In the genomic region with DNA sequence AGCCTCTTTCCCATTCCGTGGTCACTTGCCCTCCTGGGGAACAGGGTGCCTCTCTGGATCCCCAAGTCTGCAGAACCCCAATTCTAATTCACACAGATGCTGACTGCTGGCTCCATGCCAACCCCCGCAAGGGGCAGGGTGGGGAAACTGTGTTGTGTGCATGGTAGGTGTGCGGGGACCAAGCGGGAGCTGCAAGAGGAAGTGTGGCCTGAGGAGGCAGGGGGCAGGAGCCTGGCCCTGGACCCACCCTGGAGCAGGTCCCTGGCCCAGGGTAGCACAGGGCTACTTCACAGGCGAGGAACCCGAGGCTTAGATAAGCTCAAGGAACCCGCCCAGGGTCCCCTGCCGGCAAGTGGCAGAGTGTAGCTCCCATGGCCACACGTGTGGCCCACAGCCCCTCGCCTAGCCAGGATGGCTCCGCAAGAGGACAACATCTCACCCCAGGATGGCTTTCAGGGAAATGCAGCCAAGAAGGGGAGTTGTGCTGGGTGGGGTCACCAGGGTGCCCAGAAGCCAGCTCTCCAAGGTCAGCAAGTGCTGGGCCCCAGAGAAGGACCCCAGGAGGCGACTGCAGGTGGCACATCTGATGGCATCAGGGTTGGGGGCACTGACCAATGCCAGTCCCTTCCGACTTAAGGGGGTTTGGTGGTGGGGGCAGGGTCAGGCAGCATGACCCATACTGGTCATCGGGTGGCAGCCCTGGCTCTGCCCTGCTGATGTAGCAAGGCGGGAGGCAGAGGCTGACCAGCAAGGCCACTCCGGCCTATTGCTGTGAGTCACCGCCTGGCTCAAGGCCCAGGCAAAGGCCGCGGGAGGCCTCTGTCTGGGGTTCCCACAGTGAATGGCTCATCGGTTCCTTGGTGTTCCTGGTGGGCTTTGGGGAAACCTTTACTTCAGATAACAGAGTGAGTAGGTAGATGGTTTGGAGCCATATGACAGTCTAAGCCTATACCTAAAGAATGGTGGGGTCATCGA, we compare ENCODE assay signal across 9 cellular contexts. TPM values are rescaled to one million over a fixed set of nuclear protein-coding genes. Genes with fewer than 3 reads are reported as not detected.
DNase-seq lines count a peak whose midpoint lies in the region; ATAC-seq, FAIRE-seq and TF ChIP-seq lines count a peak whose summit lies in the region.
"Had no signal": no experiment of that assay in that cellular context is flagged by ENCODE, and none has a peak within 500 bp of the region (broad histone marks: within the 10 kb centered on the region; RNA-seq: fewer than 3 reads in every experiment).

No MANE protein-coding gene starts in this region.

- H3K4ac ChIP-seq in H1 (replicated peaks; ENCODE audit: insufficient read length, low read depth, low read length): no peak overlapping the region

- no peak overlapping the region for H3K4me2 ChIP-seq in H1 (ENCODE audit: insufficient read depth in 1 of 2, low read depth in 2 of 2, low read length in 2 of 2)

- no peak for TF ChIP-seq POLR2A in H1 (IDR thresholded peaks at IDR 0.05; ENCODE audit: control extremely low read depth in 1 of 2, low read depth in 2 of 2, low read length in 2 of 2)

- H3K27ac Mint-ChIP-seq in activated T-cell treated with anti-CD3 and anti-CD28 coated beads, Interleukin-2, amount 50 U/mL, for 72 hours: no peak overlapping the region

- no peak overlapping the region for H2BK12ac ChIP-seq in H1 (ENCODE audit: low read depth, low read length)

- CTCF ChIA-PET in H1 (lab: Charles Lee; ENCODE audit: partially characterized antibody): interaction anchor here (1.1 to 17.3 kb wide), 11 partner anchors 8 to 129 kb away, joined by 3 to 237 read pairs (median 3); no protein-coding TSS in a partner anchor

- H3K23ac ChIP-seq in H1 (ENCODE audit: insufficient read length): no peak overlapping the region

- no peak overlapping the region for H2BK15ac ChIP-seq in H1 (ENCODE audit: low read length)

- no peak overlapping the region for H4K91ac ChIP-seq in H1 (replicated peaks; ENCODE audit: insufficient read length, low read length)

- no peaks in the 10 kb centered on the region for H3K23me2 ChIP-seq in H1 (ENCODE audit: low read depth, low read length)

- no peaks in the 10 kb centered on the region for H3K27me3 ChIP-seq in H1 (replicated peaks in 1 of 4; ENCODE audit: control insufficient read depth in 3 of 4, extremely low read depth in 1 of 4, insufficient read depth in 3 of 4, low read length in 3 of 4)
- peaks cover 26% of the 10 kb centered on the region for H3K27me3 ChIP-seq in effector memory CD4-positive, alpha-beta T cell (replicated peaks; ENCODE audit: control insufficient read depth, insufficient read depth, low read length, poor library complexity, severe bottlenecking)

- H4K8ac ChIP-seq in H1 (ENCODE audit: extremely low read depth, insufficient read depth, low read length): peak overlapping the region; percentile 63; the same call in 1 of the 2 replicates

- no peak for TF ChIP-seq RAD21 in H1 (IDR thresholded peaks at IDR 0.05 in 1 of 2, conservative IDR thresholded peaks at IDR 0.05 in 1 of 2; ENCODE audit: low read depth in 2 of 2, low read length in 2 of 2)

- H3K9me3 ChIP-seq in H1 (ENCODE audit: insufficient read depth in 2 of 2, low read depth in 1 of 2, low read length in 1 of 2): no peaks in the 10 kb centered on the region
- H3K9me3 ChIP-seq in effector memory CD4-positive, alpha-beta T cell (ENCODE audit: control insufficient read depth, low read length): no peaks in the 10 kb centered on the region

- no peak overlapping the region for H2BK5ac ChIP-seq in H1 (ENCODE audit: low read depth, low read length)

- H2BK20ac ChIP-seq in H1 (ENCODE audit: low read length): no peak overlapping the region

- TF ChIP-seq CTCF in H1 (IDR thresholded peaks at IDR 0.05; ENCODE audit: control extremely low read depth in 1 of 3, insufficient read depth in 1 of 3, low read depth in 1 of 3, low read length in 3 of 3): no peak

- H3K36me3 Mint-ChIP-seq in activated T-cell treated with anti-CD3 and anti-CD28 coated beads, Interleukin-2, amount 50 U/mL, for 72 hours (ENCODE audit: insufficient read depth in 2 of 2): no peaks in the 10 kb centered on the region

- H3K9me3 Mint-ChIP-seq in activated T-cell treated with anti-CD3 and anti-CD28 coated beads, Interleukin-2, amount 50 U/mL, for 72 hours: no peaks in the 10 kb centered on the region

- H3K4me1 Mint-ChIP-seq in activated T-cell treated with anti-CD3 and anti-CD28 coated beads, Interleukin-2, amount 50 U/mL, for 72 hours (ENCODE audit: low read depth): peaks cover 6% of the 10 kb centered on the region

- peaks cover 32% of the 10 kb centered on the region for H3K27me3 Mint-ChIP-seq in activated T-cell treated with anti-CD3 and anti-CD28 coated beads, Interleukin-2, amount 50 U/mL, for 72 hours (ENCODE audit: low read depth)

- no peak overlapping the region for H3K9ac ChIP-seq in H1 (replicated peaks in 1 of 4; ENCODE audit: extremely low read depth in 1 of 4, low read depth in 3 of 4, low read length in 3 of 4)

- no peaks in the 10 kb centered on the region for H3K79me2 ChIP-seq in H1 (ENCODE audit: control insufficient read depth in 1 of 2, insufficient read depth in 2 of 2, low read length in 2 of 2)

- FAIRE-seq in H1 (lab: Jason Lieb, UNC): no peak

- no peak overlapping the region for H3K18ac ChIP-seq in H1 (ENCODE audit: extremely low read depth, low read length)

- H2AK5ac ChIP-seq in H1 (ENCODE audit: low read depth, low read length): no peak overlapping the region

- no peak overlapping the region for H3K14ac ChIP-seq in H1 (ENCODE audit: insufficient read length)

- no peak for ATAC-seq in HG03342 (IDR thresholded peaks at IDR 0.05; ENCODE audit: unreplicated experiment)
- no peak for ATAC-seq in activated T-cell treated with anti-CD3 and anti-CD28 coated beads, Interleukin-2, amount 50 U/mL, for 72 hours (replicated peaks in 1 of 2)

- H3K4me3 ChIP-seq in H1 (ENCODE audit: extremely low read depth in 1 of 4, insufficient read depth in 2 of 4, low read depth in 3 of 4, low read length in 4 of 4): no peak overlapping the region
- H3K4me3 ChIP-seq in effector memory CD4-positive, alpha-beta T cell (ENCODE audit: insufficient read depth, low read depth, low read length, poor library complexity, severe bottlenecking): no peak overlapping the region

- TF ChIP-seq EP300 in H1 (IDR thresholded peaks at IDR 0.05; ENCODE audit: borderline replicate concordance in 1 of 2, low read depth in 2 of 2, low read length in 2 of 2): no peak

- no peak overlapping the region for H2AFZ ChIP-seq in H1 (ENCODE audit: low read length)

- H3K27ac ChIP-seq in H1 (ENCODE audit: low read depth, low read length): no peak overlapping the region
- no peak overlapping the region for H3K27ac ChIP-seq in effector memory CD4-positive, alpha-beta T cell (ENCODE audit: insufficient read depth, low read length, poor library complexity, severe bottlenecking)

- H2BK120ac ChIP-seq in H1 (replicated peaks; ENCODE audit: low read depth, low read length): no peak overlapping the region

- no peaks in the 10 kb centered on the region for H3K36me3 ChIP-seq in H1 (ENCODE audit: control insufficient read depth in 2 of 4, insufficient read depth in 4 of 4, low read length in 3 of 4)
- H3K36me3 ChIP-seq in effector memory CD4-positive, alpha-beta T cell (ENCODE audit: control insufficient read depth, insufficient read depth, low read length): no peaks in the 10 kb centered on the region

- peaks cover 0 to 17% (median 9%) of the 10 kb centered on the region in 4 experiments; a peak in 6 of 7 replicates for H3K4me1 ChIP-seq in H1 (replicated peaks in 1 of 4; ENCODE audit: control insufficient read depth in 3 of 4, insufficient read depth in 4 of 4, low read length in 3 of 4)
- H3K4me1 ChIP-seq in effector memory CD4-positive, alpha-beta T cell (ENCODE audit: control insufficient read depth, insufficient read depth, low read length, poor library complexity, severe bottlenecking): no peaks in the 10 kb centered on the region

- DNase-seq in NCI-H226 (peak; percentile 97), H1 (ENCODE audit: low read depth in 1 of 2, low spot score in 2 of 2) (no peak), lung microvascular endothelial cell (ENCODE audit: low read depth in 2 of 2) (peak; percentile 90 to 95), ureter (ENCODE audit: low spot score) (peak; percentile 79)
- DNase-seq in effector memory CD4-positive, alpha-beta T cell: no peak
- DNase-seq in activated T-cell treated with anti-CD3 and anti-CD28 coated beads, Interleukin-2, amount 50 U/mL, for 72 hours: no peak
- DNase-seq: activated CD8-positive, alpha-beta memory T cell treated with anti-CD3 and anti-CD28 coated beads, Interleukin-2, amount 50 U/mL, for 4 hours; NCI-H1048 had no signal

- 86% methylated on average over 21 of the region's 21 CpGs; no CpG with 5 or more reads in 1 of the 2 experiments for WGBS in H1 (ENCODE audit: extremely low coverage in 1 of 2, insufficient coverage in 1 of 2, insufficient read length in 1 of 2, insufficient replicate concordance in 2 of 2, low coverage in 1 of 2, low lambda C conversion rate in 2 of 2, missing lambda C conversion rate in 1 of 2), 2 experiments

- H3K79me1 ChIP-seq in H1 (ENCODE audit: low read depth, low read length): no peaks in the 10 kb centered on the region

- no peaks in the 10 kb centered on the region for H4K20me1 ChIP-seq in H1 (replicated peaks in 1 of 2; ENCODE audit: control insufficient read depth in 1 of 2, insufficient read depth in 2 of 2, low read length in 2 of 2)

- no peak overlapping the region for H4K5ac ChIP-seq in H1 (ENCODE audit: insufficient read length, low read depth, low read length)

- H3K56ac ChIP-seq in H1 (replicated peaks; ENCODE audit: insufficient read length, low read depth, low read length): no peak overlapping the region

- POLR2A ChIA-PET in H1 (lab: Charles Lee; ENCODE audit: partially characterized antibody): interaction anchor here (1.0 kb wide), 1 partner anchor 20 kb away, joined by 3 read pairs; no protein-coding TSS in a partner anchor

- H3K4me3 Mint-ChIP-seq in activated T-cell treated with anti-CD3 and anti-CD28 coated beads, Interleukin-2, amount 50 U/mL, for 72 hours: no peak overlapping the region

TF ChIP-seq in H1, 55 proteins besides CTCF, POLR2A, EP300 and RAD21 (continues in another document):
- no peak for TF ChIP-seq HDAC2 (IDR thresholded peaks at IDR 0.05; ENCODE audit: borderline replicate concordance in 1 of 2, low read depth in 2 of 2, low read length in 2 of 2)
- TF ChIP-seq FOSL1 (IDR thresholded peaks at IDR 0.05; ENCODE audit: insufficient read depth, low read depth, low read length): no peak

RNA-seq across cellular contexts. Expression of a gene that starts 37.3 kb away (rescaled TPM):
- 24.7 and 32.9 TPM in 2 replicates for total RNA-seq in H1 (2021; fragmentation: NEBNext Ultra II Directional; extraction: Animal tissue kit (Norgen Biotek cat#: 25700))
- 9.8 and 11.1 TPM in 2 replicates for polyA plus RNA-seq in H1 (2011; rRNA removed)
- 11.8 TPM for polyA plus RNA-seq in H1 (2011; cell fraction: cytosol; rRNA removed)
- polyA plus RNA-seq in H1 (2011; cell fraction: nucleus; rRNA removed): 30.9 TPM
- polyA plus RNA-seq in H1 (2012, experiment 1 of 2): 16.6 to 36.3 TPM (median 23.0 TPM) in 4 replicates
- 3.3 TPM for polyA plus RNA-seq in H1 (2012, experiment 2 of 2)
- 6.5 TPM for polyA plus RNA-seq in H1 (2013, experiment 1 of 2)
- polyA plus RNA-seq in H1 (2013, experiment 2 of 2): 6.7 TPM
- polyA minus RNA-seq in H1 (2011; rRNA and poly(A)+ RNA removed): 55.1 and 82.5 TPM in 2 replicates
- 20.8 TPM for polyA minus RNA-seq in H1 (2011; cell fraction: cytosol; rRNA and poly(A)+ RNA removed)
- polyA minus RNA-seq in H1 (2011; cell fraction: nucleus; rRNA and poly(A)+ RNA removed): 60.8 TPM
- total RNA-seq in lung microvascular endothelial cell (17.9 and 21.1 TPM in 2 replicates), ureter (34.1 TPM)
- total RNA-seq in activated T-cell treated with anti-CD3 and anti-CD28 coated beads, Interleukin-2, amount 50 U/mL, for 72 hours: 1 to 10 TPM; 2.4 to 2.6 TPM

Comparison
In these comparisons a context has a peak if more than half of its experiments do, and no peak if none do; other contexts are left out.
1. DNase-seq: peak in NCI-H226 (single experiment), lung microvascular endothelial cell (2 of 2) and ureter (single experiment); none in H1 (0 of 2), effector memory CD4-positive, alpha-beta T cell (0 of 3) and activated T-cell treated with anti-CD3 and anti-CD28 coated beads, Interleukin-2, amount 50 U/mL, for 72 hours (0 of 2).